In genomic region chr1:24764439-24764838, GRCh38 we compare ENCODE assay signal across 24 cellular contexts. TPM values are rescaled to one million over a fixed set of nuclear protein-coding genes. Genes with fewer than 3 reads are reported as not detected.
DNase-seq lines count a peak whose midpoint lies in the region; ATAC-seq, FAIRE-seq and TF ChIP-seq lines count a peak whose summit lies in the region.
"Had no signal": no experiment of that assay in that cellular context is flagged by ENCODE, and none has a peak within 500 bp of the region (broad histone marks: within the 10 kb centered on the region; RNA-seq: fewer than 3 reads in every experiment).

No MANE protein-coding gene starts in this region.

- H3K4me2 ChIP-seq in A549 (peak overlapping the region; percentile 42; the same call in 1 of the 3 replicates), GM23338 (no peak overlapping the region), H1 (ENCODE audit: insufficient read depth in 1 of 2, low read depth in 2 of 2, low read length in 2 of 2) (no peak overlapping the region)

- TF ChIP-seq CTCF in A549 (IDR thresholded peaks at IDR 0.05): no peak
- no peak for TF ChIP-seq CTCF in GM23338 (conservative IDR thresholded peaks at IDR 0.05; ENCODE audit: low read depth in 2 of 2)
- no peak for TF ChIP-seq CTCF in H1 (IDR thresholded peaks at IDR 0.05; ENCODE audit: control extremely low read depth in 1 of 3, insufficient read depth in 1 of 3, low read depth in 1 of 3, low read length in 3 of 3)
- TF ChIP-seq CTCF in osteocyte (IDR thresholded peaks at IDR 0.05): no peak

- DNase-seq in A549 (ENCODE audit: low read depth in 1 of 2, low spot score in 1 of 2): no peak
- no peak for DNase-seq in GM23338 (ENCODE audit: low spot score)
- DNase-seq in H1 (ENCODE audit: low read depth in 1 of 2, low spot score in 2 of 2): no peak
- no peak for DNase-seq in osteocyte (ENCODE audit: extremely low spot score, unreplicated experiment)
- no peak for DNase-seq in aorta
- DNase-seq in NCI-H2107 (lab: John Stamatoyannopoulos, UW): no peak
- DNase-seq: activated CD4-positive, alpha-beta T cell treated with anti-CD3 and anti-CD28 coated beads for 48 hours; CD4-positive, alpha-beta memory T cell; GF-D8; NCI-H1417; NCI-H2171; NCI-H526 treated with DMSO at 0.1 percent for 48 hours; nucleus accumbens; retina; SHP77; stimulated activated CD4-positive, alpha-beta T cell treated with anti-CD3 and anti-CD28 coated beads, Interleukin-15, amount 100 ng/mL, for 24 hours; substantia nigra; T-helper 1 cell had no signal

- no peak overlapping the region for H3K4ac ChIP-seq in H1 (replicated peaks; ENCODE audit: insufficient read length, low read depth, low read length)

- H4K5ac ChIP-seq in H1 (ENCODE audit: insufficient read length, low read depth, low read length): no peak overlapping the region

- TF ChIP-seq POLR2A in A549 (IDR thresholded peaks at IDR 0.05; ENCODE audit: low read length): no peak
- no peak for TF ChIP-seq POLR2A in H1 (IDR thresholded peaks at IDR 0.05; ENCODE audit: control extremely low read depth in 1 of 2, low read depth in 2 of 2, low read length in 2 of 2)

- intact Hi-C loops in aorta (cut with DNase I): no loop called here

- H3K36me3 ChIP-seq in GM23338 (ENCODE audit: insufficient read depth) (no peaks in the 10 kb centered on the region), H1 (ENCODE audit: control insufficient read depth in 2 of 4, insufficient read depth in 4 of 4, low read length in 3 of 4) (no peaks in the 10 kb centered on the region), aorta (ENCODE audit: control insufficient read depth in 1 of 2, insufficient read depth in 2 of 2, low read length in 1 of 2) (no peaks in the 10 kb centered on the region)

- no peak for TF ChIP-seq RAD21 in A549 (conservative IDR thresholded peaks at IDR 0.05 in 1 of 2, IDR thresholded peaks at IDR 0.05 in 1 of 2)
- TF ChIP-seq RAD21 in H1 (IDR thresholded peaks at IDR 0.05 in 1 of 2, conservative IDR thresholded peaks at IDR 0.05 in 1 of 2; ENCODE audit: low read depth in 2 of 2, low read length in 2 of 2): no peak

- no peak overlapping the region for H2AK5ac ChIP-seq in H1 (ENCODE audit: low read depth, low read length)

- no peak overlapping the region for H2BK5ac ChIP-seq in H1 (ENCODE audit: low read depth, low read length)

- no peak for ATAC-seq in A549
- ATAC-seq in GM23338: no peak
- ATAC-seq in GM21367 (IDR thresholded peaks at IDR 0.05; ENCODE audit: unreplicated experiment): no peak
- ATAC-seq in aorta (ENCODE audit: low FRiP score): no peak
- ATAC-seq: activated T-helper 17 cell treated with anti-CD3 and anti-CD28 coated beads, Interleukin-2, amount 50 U/mL, for 72 hours had no signal

- no peak overlapping the region for H3K23ac ChIP-seq in H1 (ENCODE audit: insufficient read length)

- H3K36me3 Mint-ChIP-seq in GM23338 (ENCODE audit: low read depth): peaks cover 9% of the 10 kb centered on the region; the same call in 2 of the 3 replicates
- no peaks in the 10 kb centered on the region for H3K36me3 Mint-ChIP-seq in osteocyte (ENCODE audit: unreplicated experiment)
- H3K36me3 Mint-ChIP-seq: activated naive CD8-positive, alpha-beta T cell; CD4-positive, alpha-beta memory T cell had no signal

- H3K4me1 ChIP-seq in A549 (peaks cover 26% of the 10 kb centered on the region), GM23338 (ENCODE audit: insufficient read depth) (peaks cover 25% of the 10 kb centered on the region), H1 (replicated peaks in 1 of 4; ENCODE audit: control insufficient read depth in 3 of 4, insufficient read depth in 4 of 4, low read length in 3 of 4) (peaks cover 0 to 7% (median 2%) of the 10 kb centered on the region in 4 experiments; a peak in 4 of 7 replicates), aorta (ENCODE audit: control insufficient read depth in 1 of 2, insufficient read depth in 2 of 2, low read length in 2 of 2) (peaks cover 5 to 17% of the 10 kb centered on the region in 2 donors)

- TF ChIP-seq EP300 in A549 (IDR thresholded peaks at IDR 0.05): no peak
- no peak for TF ChIP-seq EP300 in H1 (IDR thresholded peaks at IDR 0.05; ENCODE audit: borderline replicate concordance in 1 of 2, low read depth in 2 of 2, low read length in 2 of 2)

- H3K27ac ChIP-seq in A549 (0 out of 6 replicates have a peak overlapping the region, but pooled peaks of 1 of the 2 experiments have one; percentile 12), GM23338 (ENCODE audit: low read depth) (peak overlapping the region; percentile 26; the same call in 1 of the 2 replicates), H1 (ENCODE audit: low read depth, low read length) (no peak overlapping the region), aorta (ENCODE audit: low read depth in 1 of 2, low read length in 2 of 2) (peak overlapping the region in 1 of 2 donors; percentile 17)

- no peak overlapping the region for H2BK15ac ChIP-seq in H1 (ENCODE audit: low read length)

- H3K27me3 ChIP-seq in GM23338 (ENCODE audit: insufficient read depth) (no peaks in the 10 kb centered on the region), H1 (replicated peaks in 1 of 4; ENCODE audit: control insufficient read depth in 3 of 4, extremely low read depth in 1 of 4, insufficient read depth in 3 of 4, low read length in 3 of 4) (no peaks in the 10 kb centered on the region), aorta (ENCODE audit: control insufficient read depth in 1 of 2, insufficient read depth in 2 of 2, low read length in 1 of 2) (no peaks in the 10 kb centered on the region)

- H3K4me3 ChIP-seq in A549 (no peak overlapping the region), GM23338 (no peak overlapping the region), H1 (ENCODE audit: extremely low read depth in 1 of 4, insufficient read depth in 2 of 4, low read depth in 3 of 4, low read length in 4 of 4) (no peak overlapping the region), aorta (ENCODE audit: low read length in 2 of 2) (no peak overlapping the region)

- no peak overlapping the region for H4K91ac ChIP-seq in H1 (replicated peaks; ENCODE audit: insufficient read length, low read length)

- no peak overlapping the region for H3K18ac ChIP-seq in H1 (ENCODE audit: extremely low read depth, low read length)

- peaks cover 64% of the 10 kb centered on the region for H4K20me1 ChIP-seq in GM23338 (replicated peaks; ENCODE audit: insufficient read depth)
- peaks cover 11 to 17% of the 10 kb centered on the region in 2 experiments for H4K20me1 ChIP-seq in H1 (replicated peaks in 1 of 2; ENCODE audit: control insufficient read depth in 1 of 2, insufficient read depth in 2 of 2, low read length in 2 of 2)

- H2BK20ac ChIP-seq in H1 (ENCODE audit: low read length): no peak overlapping the region

- H3K9me3 Mint-ChIP-seq in GM23338: no peaks in the 10 kb centered on the region
- H3K9me3 Mint-ChIP-seq in osteocyte (ENCODE audit: unreplicated experiment): no peaks in the 10 kb centered on the region
- H3K9me3 Mint-ChIP-seq: activated T-helper 17 cell treated with anti-CD3 and anti-CD28 coated beads, Interleukin-2, amount 50 U/mL, for 72 hours; CD4-positive, alpha-beta memory T cell had no signal

- H3K79me2 ChIP-seq in GM23338 (replicated peaks; ENCODE audit: insufficient read depth) (peaks cover 100% of the 10 kb centered on the region), H1 (ENCODE audit: control insufficient read depth in 1 of 2, insufficient read depth in 2 of 2, low read length in 2 of 2) (peaks cover 18 to 98% of the 10 kb centered on the region in 2 experiments)

- H3K4me1 Mint-ChIP-seq in GM23338: peaks cover 12% of the 10 kb centered on the region
- H3K4me1 Mint-ChIP-seq in osteocyte (ENCODE audit: unreplicated experiment): peaks cover 34% of the 10 kb centered on the region
- H3K4me1 Mint-ChIP-seq: activated T-helper 17 cell treated with anti-CD3 and anti-CD28 coated beads, Interleukin-2, amount 50 U/mL, for 72 hours; CD4-positive, alpha-beta memory T cell had no signal

- 89% methylated on average over 3 of the region's 3 CpGs for WGBS in A549 (ENCODE audit: missing lambda C conversion rate)
- 83% methylated on average over 3 of the region's 3 CpGs; no CpG with 5 or more reads in 1 of the 2 experiments for WGBS in H1 (ENCODE audit: extremely low coverage in 1 of 2, insufficient coverage in 1 of 2, insufficient read length in 1 of 2, insufficient replicate concordance in 2 of 2, low coverage in 1 of 2, low lambda C conversion rate in 2 of 2, missing lambda C conversion rate in 1 of 2), 2 experiments
- WGBS in aorta, 2 donors: 57 to 60% methylated on average over 3 of the region's 3 CpGs

- no peak for FAIRE-seq in A549 (lab: Jason Lieb, UNC)
- no peak for FAIRE-seq in H1 (lab: Jason Lieb, UNC)
- FAIRE-seq: colon, H54, HTR-8/SVneo had no signal

- no peaks in the 10 kb centered on the region; the same call in 1 of the 2 replicates for H3F3A ChIP-seq in GM23338 (replicated peaks; ENCODE audit: low read depth)

- no peak overlapping the region for H3K56ac ChIP-seq in H1 (replicated peaks; ENCODE audit: insufficient read length, low read depth, low read length)

- no peaks in the 10 kb centered on the region for H3K27me3 Mint-ChIP-seq in GM23338 (ENCODE audit: insufficient read depth, low read depth, poor library complexity)
- no peaks in the 10 kb centered on the region for H3K27me3 Mint-ChIP-seq in osteocyte (ENCODE audit: unreplicated experiment)
- H3K27me3 Mint-ChIP-seq: activated T-helper 17 cell treated with anti-CD3 and anti-CD28 coated beads, Interleukin-2, amount 50 U/mL, for 72 hours; CD4-positive, alpha-beta memory T cell had no signal

- peaks cover 9% of the 10 kb centered on the region for H3K79me1 ChIP-seq in H1 (ENCODE audit: low read depth, low read length)

- H3K27ac Mint-ChIP-seq in GM23338: no peak overlapping the region
- H3K27ac Mint-ChIP-seq in osteocyte (ENCODE audit: unreplicated experiment): peak overlapping the region; percentile 61
- H3K27ac Mint-ChIP-seq: activated naive CD8-positive, alpha-beta T cell; activated T-helper 17 cell treated with anti-CD3 and anti-CD28 coated beads, Interleukin-2, amount 50 U/mL, for 72 hours; CD4-positive, alpha-beta memory T cell had no signal

- no peak overlapping the region for H3K9ac ChIP-seq in H1 (replicated peaks in 1 of 4; ENCODE audit: extremely low read depth in 1 of 4, low read depth in 3 of 4, low read length in 3 of 4)

- H3K14ac ChIP-seq in H1 (ENCODE audit: insufficient read length): no peak overlapping the region

- no peak overlapping the region; the same call in 1 of the 2 replicates for H4K8ac ChIP-seq in H1 (ENCODE audit: extremely low read depth, insufficient read depth, low read length)

- no peak overlapping the region for H2BK12ac ChIP-seq in H1 (ENCODE audit: low read depth, low read length)

- H3K9me3 ChIP-seq in A549 (no peaks in the 10 kb centered on the region), H1 (ENCODE audit: insufficient read depth in 2 of 2, low read depth in 1 of 2, low read length in 1 of 2) (no peaks in the 10 kb centered on the region), aorta (ENCODE audit: control insufficient read depth, low read length) (no peaks in the 10 kb centered on the region)

- no peak overlapping the region for H3K4me3 Mint-ChIP-seq in GM23338
- no peak overlapping the region for H3K4me3 Mint-ChIP-seq in osteocyte (ENCODE audit: unreplicated experiment)
- H3K4me3 Mint-ChIP-seq: activated naive CD8-positive, alpha-beta T cell; activated T-helper 17 cell treated with anti-CD3 and anti-CD28 coated beads, Interleukin-2, amount 50 U/mL, for 72 hours; CD4-positive, alpha-beta memory T cell had no signal

- POLR2A ChIA-PET in A549 (lab: Yijun Ruan, JAX) (no interaction called here), H1 (lab: Charles Lee; ENCODE audit: partially characterized antibody) (interaction anchor here (0.6 to 5.0 kb wide), 8 partner anchors 10 to 116 kb away, joined by 3 to 37 read pairs (median 4); partner anchors contain the start of gene CLIC4)

- H3K9me2 ChIP-seq in GM23338 (ENCODE audit: insufficient read depth): no peaks in the 10 kb centered on the region

- CTCF ChIA-PET in A549 (lab: Yijun Ruan, JAX): interaction anchor here (1.6 to 3.5 kb wide), 2 partner anchors 10 to 76 kb away, joined by 5 to 13 read pairs; no protein-coding TSS in a partner anchor
- CTCF ChIA-PET in H1 (lab: Charles Lee; ENCODE audit: partially characterized antibody): interaction anchor here (0.9 to 2.5 kb wide), 2 partner anchors 76 to 83 kb away, joined by 3 to 9 read pairs; no protein-coding TSS in a partner anchor

- no peak overlapping the region for H2BK120ac ChIP-seq in H1 (replicated peaks; ENCODE audit: low read depth, low read length)

- H2AFZ ChIP-seq in GM23338 (no peak overlapping the region), H1 (ENCODE audit: low read length) (no peak overlapping the region)

- no peaks in the 10 kb centered on the region for H3K23me2 ChIP-seq in H1 (ENCODE audit: low read depth, low read length)

RNA-seq across cellular contexts. Expression of gene CLIC4, which starts 19.2 kb away (rescaled TPM):
- polyA plus RNA-seq in A549 (2011; rRNA removed) (85.4 and 97.4 TPM in 2 replicates), A549 (2017; fragmentation: RNase III; extraction: RNeasy Plus Mini Kit Qiagen cat#74134 plus additional on column Dnase treatment) (52.0 to 54.4 TPM (median 52.1 TPM) in 3 replicates), GM23338 (2016; fragmentation: Nextera tagmentation; extraction: Ambion mirVana) (84.0 and 92.5 TPM in 2 replicates), H1 (2011; rRNA removed) (75.1 and 77.5 TPM in 2 replicates), aorta (100 to 1,000 TPM; 278 to 322 TPM)
- polyA plus RNA-seq in A549 (2012; cell fraction: cytosol; rRNA removed): 12.8 and 14.1 TPM in 2 replicates
- 6.8 and 9.2 TPM in 2 replicates for polyA plus RNA-seq in A549 (2012; cell fraction: nucleus; rRNA removed)
- polyA minus RNA-seq in A549 (2011; rRNA and poly(A)+ RNA removed): 20.5 and 21.3 TPM in 2 replicates
- 308 and 319 TPM in 2 replicates for total RNA-seq in GM23338 (2014; rRNA removed; shearing (Covaris generic))
- total RNA-seq in H1 (2021; fragmentation: NEBNext Ultra II Directional; extraction: Animal tissue kit (Norgen Biotek cat#: 25700)): 281 and 293 TPM in 2 replicates
- 106 TPM for polyA plus RNA-seq in H1 (2011; cell fraction: cytosol; rRNA removed)
- polyA plus RNA-seq in H1 (2011; cell fraction: nucleus; rRNA removed): 36.4 TPM
- 90.8 to 156 TPM (median 113 TPM) in 4 replicates for polyA plus RNA-seq in H1 (2012, experiment 1 of 2)
- polyA plus RNA-seq in H1 (2012, experiment 2 of 2): 23.0 TPM
- polyA plus RNA-seq in H1 (2013, experiment 1 of 2): 121 TPM
- polyA plus RNA-seq in H1 (2013, experiment 2 of 2): 134 TPM
- 54.2 and 97.8 TPM in 2 replicates for polyA minus RNA-seq in H1 (2011; rRNA and poly(A)+ RNA removed)
- 103 TPM for polyA minus RNA-seq in H1 (2011; cell fraction: cytosol; rRNA and poly(A)+ RNA removed)
- polyA minus RNA-seq in H1 (2011; cell fraction: nucleus; rRNA and poly(A)+ RNA removed): 90.3 TPM
- total RNA-seq in osteocyte (369 and 370 TPM in 2 replicates), aorta (100 to 1,000 TPM; 477 to 941 TPM)

Comparison
In these comparisons a context has a peak if more than half of its experiments do, and no peak if none do; other contexts are left out.
1. Of the 18 proteins assayed by ChIP-seq in both H1 and A549: peak only in H1: KDM1A; only in A549: none; in both: none; in neither: 17.